8 cellular contexts compared by ENCODE assay signal in genomic region chr11:94897330-94897768, GRCh38.
DNase-seq lines count a peak whose midpoint lies in the region; ATAC-seq and TF ChIP-seq lines count a peak whose summit lies in the region.

No MANE protein-coding gene starts in this region.

- CTCF ChIA-PET in CD4-positive, alpha-beta T cell (lab: Charles Lee) = interaction anchor here (1.0 to 1.2 kb wide), 2 partner anchors 11 to 1002 kb away, joined by 3 to 5 read pairs; no protein-coding TSS in a partner anchor
- CTCF ChIA-PET in RWPE1 (lab: Yijun Ruan, JAX) = interaction anchor here (0.6 to 2.7 kb wide), 6 partner anchors 11 to 814 kb away, joined by 3 to 14 read pairs (median 4); no protein-coding TSS in a partner anchor

- ATAC-seq in CD4-positive, alpha-beta T cell (ENCODE audit: poor library complexity) = no peak
- ATAC-seq in GM18870 (IDR thresholded peaks at IDR 0.05; ENCODE audit: unreplicated experiment) (peak; percentile 69), left colon (peak; percentile 53), HG03095 (IDR thresholded peaks at IDR 0.05; ENCODE audit: unreplicated experiment) (no peak)

- intact Hi-C loops in CD4-positive, alpha-beta T cell (cut with DNase I, micrococcal nuclease) = loop anchor here (1.0 to 5.0 kb wide), 3 partner anchors 274 to 379 kb away; no protein-coding TSS in a partner anchor
- intact Hi-C loops in left colon (cut with DNase I, micrococcal nuclease) = loop anchor here in 1 of 2 donors (5.0 to 10.0 kb wide), 2 partner anchors 275 to 373 kb away; no protein-coding TSS in a partner anchor

- POLR2A ChIA-PET in CD4-positive, alpha-beta T cell (lab: Charles Lee) = interaction anchor here (0.9 kb wide), 1 partner anchor 76 kb away, joined by 4 read pairs; the partner anchor contains the start of genes CWC15 and KDM4D
- POLR2A ChIA-PET in RWPE1 (lab: Yijun Ruan, JAX; ENCODE audit: low non-redundant PET) = no interaction called here

- peak in 4 of 10 experiments; percentile 13 to 19 (median 16) for DNase-seq in CD4-positive, alpha-beta T cell
- DNase-seq in KBM-7 = peak; percentile 58
- DNase-seq in RWPE1 (ENCODE audit: low spot score) = peak; percentile 48
- DNase-seq in T47D (ENCODE audit: low read depth in 1 of 2, low spot score in 1 of 2) = peak; percentile 33 to 81
- DNase-seq in left colon = peak in 1 of 2 donors; percentile 56
- peak in 2 of 3 donors; percentile 12 to 24 for DNase-seq in stimulated activated CD4-positive, alpha-beta T cell treated with anti-CD3 and anti-CD28 coated beads, TNF-alpha, amount 100 ng/mL, for 48 hours (ENCODE audit: low read depth in 3 of 3)

- no peaks in the 10 kb centered on the region for H3K27me3 ChIP-seq in CD4-positive, alpha-beta T cell (ENCODE audit: control insufficient read depth, insufficient read depth, low read length)

- no peaks in the 10 kb centered on the region for H3K4me1 Mint-ChIP-seq in CD4-positive, alpha-beta T cell (ENCODE audit: low read depth)

- peaks cover 14% of the 10 kb centered on the region for H3K9me3 ChIP-seq in CD4-positive, alpha-beta T cell (ENCODE audit: control insufficient read depth, low read length)

- peaks cover 7% of the 10 kb centered on the region for H3K9me3 Mint-ChIP-seq in CD4-positive, alpha-beta T cell

- in situ Hi-C loops in KBM-7 (cut with MboI; ENCODE audit: low pct_unique_long_range_greater_than_20kb, low sequenced_read_pairs) = loop anchor here (25.0 kb wide), 1 partner anchor 285 kb away; no protein-coding TSS in a partner anchor
- in situ Hi-C loops in T47D (cut with HindIII; ENCODE audit: low pct_unique_long_range_greater_than_20kb, low sequenced_read_pairs) = no loop called here

- H3K27me3 Mint-ChIP-seq in CD4-positive, alpha-beta T cell = no peaks in the 10 kb centered on the region

- no peak overlapping the region for H3K27ac ChIP-seq in CD4-positive, alpha-beta T cell (ENCODE audit: low read depth, low read length)
- H3K27ac ChIP-seq in RWPE1 = no peak overlapping the region

- H3K36me3 Mint-ChIP-seq in CD4-positive, alpha-beta T cell (ENCODE audit: low read depth) = peaks cover 9% of the 10 kb centered on the region

- no peak overlapping the region for H3K27ac Mint-ChIP-seq in CD4-positive, alpha-beta T cell

- no peak overlapping the region for H3K4me3 Mint-ChIP-seq in CD4-positive, alpha-beta T cell

- peak; percentile 88 for TF ChIP-seq CTCF in CD4-positive, alpha-beta T cell (IDR thresholded peaks at IDR 0.05)
- TF ChIP-seq CTCF in RWPE1 (conservative IDR thresholded peaks at IDR 0.05; ENCODE audit: low read depth) = peak; percentile 89

Comparison
In these comparisons a context has a peak if more than half of its experiments do, and no peak if none do; other contexts are left out.
1. ATAC-seq: peak in GM18870 (single experiment) and left colon (single experiment); none in CD4-positive, alpha-beta T cell (single experiment) and HG03095 (single experiment).